11 cellular contexts compared by ENCODE assay signal in genomic region chr1:22007262-22007661, GRCh38. TPM values are rescaled to one million over a fixed set of nuclear protein-coding genes. Genes with fewer than 3 reads are reported as not detected.
"Had no signal": no experiment of that assay in that cellular context is flagged by ENCODE, and none has a peak within 500 bp of the region (broad histone marks: within the 10 kb centered on the region; RNA-seq: fewer than 3 reads in every experiment).

No MANE protein-coding gene starts in this region.

RNA-seq across cellular contexts. Expression of gene CELA3A, which starts 5.8 kb away (rescaled TPM):
- total RNA-seq: activated B cell treated with CpG ODN at 0.5 μM for 24 hours; activated CD8-positive, alpha-beta T cell treated with anti-CD3 and anti-CD28 coated beads for 36 hours; activated T-helper 17 cell treated with anti-CD3 and anti-CD28 coated beads, Interleukin-2, amount 50 U/mL, for 72 hours; astrocyte; cardiac muscle cell; dermis microvascular lymphatic vessel endothelial cell; esophagus squamous epithelium; fibroblast of lung; fibroblast of villous mesenchyme; frontal cortex; T-helper 17 cell had no signal
- polyA plus RNA-seq: cardiac muscle cell, fibroblast of lung had no signal

RNA-seq across cellular contexts. Expression of gene CELA3B, which starts 30.4 kb away (rescaled TPM):
- total RNA-seq: activated B cell treated with CpG ODN at 0.5 μM for 24 hours; activated CD8-positive, alpha-beta T cell treated with anti-CD3 and anti-CD28 coated beads for 36 hours; activated T-helper 17 cell treated with anti-CD3 and anti-CD28 coated beads, Interleukin-2, amount 50 U/mL, for 72 hours; astrocyte; cardiac muscle cell; esophagus squamous epithelium; fibroblast of lung; fibroblast of villous mesenchyme; frontal cortex; T-helper 17 cell had no signal
- polyA plus RNA-seq: cardiac muscle cell, fibroblast of lung had no signal
